In the genomic region with DNA sequence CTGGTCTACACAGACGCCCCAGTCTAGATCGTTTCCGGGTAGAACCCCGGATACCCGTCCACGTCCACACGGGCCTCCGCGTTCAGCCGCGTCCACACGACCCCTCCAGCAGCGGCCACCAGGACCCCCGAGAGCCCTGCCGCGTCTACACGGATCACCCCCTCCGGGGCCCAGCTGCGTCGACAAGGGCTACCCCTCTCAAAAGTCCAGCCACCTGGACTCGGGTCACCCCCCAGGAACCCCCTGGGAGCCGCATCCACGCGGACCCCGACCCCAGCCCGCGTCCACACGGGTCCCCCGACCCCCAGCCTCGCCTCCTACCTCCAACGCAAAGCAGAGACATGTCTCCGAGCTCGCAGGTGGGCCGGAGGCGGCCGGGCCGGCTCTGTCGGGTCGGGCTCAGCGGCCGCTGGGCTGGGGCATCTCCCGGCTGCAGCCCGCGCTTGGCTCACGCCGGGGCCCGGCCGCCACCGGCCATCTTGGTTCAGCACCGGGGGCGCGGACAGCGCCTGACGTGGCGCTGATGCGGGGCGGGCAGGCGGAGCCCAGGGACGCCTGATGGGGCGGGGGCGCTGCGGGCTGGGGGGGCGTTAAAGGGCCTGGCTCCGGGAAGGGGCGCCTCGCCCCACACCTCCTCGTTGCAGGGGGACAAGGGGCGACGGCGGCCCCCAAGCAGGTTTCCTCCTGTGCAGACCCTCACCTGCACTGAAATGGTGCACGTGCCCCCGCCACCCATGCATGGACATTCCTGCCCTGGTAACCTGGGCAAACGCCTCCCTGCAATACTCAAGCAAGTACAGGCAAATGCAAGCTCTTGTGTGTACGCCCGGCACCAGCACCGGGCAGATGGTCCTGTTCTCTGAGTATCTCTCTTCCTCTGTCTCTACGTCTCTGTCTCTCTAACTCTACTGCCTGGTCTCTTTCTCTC, we compare ENCODE assay signal across 1 cellular context.
TF ChIP-seq lines count a peak whose summit lies in the region.

TSS of gene UNC13A (minus strand) at position 498 of the 928 bp plus-strand sequence. CDS start at position 343, 155 bp downstream.

TF ChIP-seq in HepG2, 621 proteins besides CTCF, POLR2A, EP300 and RAD21 (continued from another document and continues in another):
- TF ChIP-seq ZNF512 (CRISPR knock-in tag; IDR thresholded peaks at IDR 0.05) = no peak
- TF ChIP-seq ZNF138 (CRISPR knock-in tag; IDR thresholded peaks at IDR 0.05; ENCODE audit: low read depth) = no peak
- no peak for TF ChIP-seq NR2C2 (CRISPR knock-in tag; IDR thresholded peaks at IDR 0.05; ENCODE audit: borderline replicate concordance)
- TF ChIP-seq HIVEP1 (CRISPR knock-in tag; IDR thresholded peaks at IDR 0.05) = no peak
- TF ChIP-seq SKI (IDR thresholded peaks at IDR 0.05; ENCODE audit: partially characterized antibody) = no peak
- no peak for TF ChIP-seq ZBTB7A (CRISPR knock-in tag; IDR thresholded peaks at IDR 0.05)
- no peak for TF ChIP-seq ZNF530 (CRISPR knock-in tag; IDR thresholded peaks at IDR 0.05; ENCODE audit: low read depth)
- TF ChIP-seq, protein P1, sequence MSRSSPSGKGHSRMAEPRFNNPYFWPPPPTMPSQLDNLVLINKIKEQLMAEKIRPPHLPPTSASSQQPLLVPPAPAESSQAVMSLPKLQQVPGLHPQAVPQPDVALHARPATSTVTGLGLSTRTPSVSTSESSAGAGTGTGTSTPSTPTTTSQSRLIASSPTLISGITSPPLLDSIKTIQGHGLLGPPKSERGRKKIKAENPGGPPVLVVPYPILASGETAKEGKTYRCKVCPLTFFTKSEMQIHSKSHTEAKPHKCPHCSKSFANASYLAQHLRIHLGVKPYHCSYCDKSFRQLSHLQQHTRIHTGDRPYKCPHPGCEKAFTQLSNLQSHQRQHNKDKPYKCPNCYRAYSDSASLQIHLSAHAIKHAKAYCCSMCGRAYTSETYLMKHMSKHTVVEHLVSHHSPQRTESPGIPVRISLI (CRISPR knock-in tag; IDR thresholded peaks at IDR 0.05; ENCODE audit: borderline replicate concordance) = no peak
- no peak for TF ChIP-seq ISX (CRISPR knock-in tag; conservative IDR thresholded peaks at IDR 0.05)
- no peak for TF ChIP-seq SIX1 (CRISPR knock-in tag; IDR thresholded peaks at IDR 0.05; ENCODE audit: borderline replicate concordance)
- TF ChIP-seq, protein P2, sequence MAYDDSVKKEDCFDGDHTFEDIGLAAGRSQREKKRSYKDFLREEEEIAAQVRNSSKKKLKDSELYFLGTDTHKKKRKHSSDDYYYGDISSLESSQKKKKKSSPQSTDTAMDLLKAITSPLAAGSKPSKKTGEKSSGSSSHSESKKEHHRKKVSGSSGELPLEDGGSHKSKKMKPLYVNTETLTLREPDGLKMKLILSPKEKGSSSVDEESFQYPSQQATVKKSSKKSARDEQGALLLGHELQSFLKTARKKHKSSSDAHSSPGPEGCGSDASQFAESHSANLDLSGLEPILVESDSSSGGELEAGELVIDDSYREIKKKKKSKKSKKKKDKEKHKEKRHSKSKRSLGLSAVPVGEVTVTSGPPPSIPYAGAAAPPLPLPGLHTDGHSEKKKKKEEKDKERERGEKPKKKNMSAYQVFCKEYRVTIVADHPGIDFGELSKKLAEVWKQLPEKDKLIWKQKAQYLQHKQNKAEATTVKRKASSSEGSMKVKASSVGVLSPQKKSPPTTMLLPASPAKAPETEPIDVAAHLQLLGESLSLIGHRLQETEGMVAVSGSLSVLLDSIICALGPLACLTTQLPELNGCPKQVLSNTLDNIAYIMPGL (CRISPR knock-in tag; IDR thresholded peaks at IDR 0.05; ENCODE audit: borderline replicate concordance in 1 of 2, low read depth in 1 of 2) = no peak
- no peak for TF ChIP-seq ZNF615 (CRISPR knock-in tag; IDR thresholded peaks at IDR 0.05; ENCODE audit: borderline replicate concordance)
- TF ChIP-seq PRPF4 (IDR thresholded peaks at IDR 0.05; ENCODE audit: low read depth, low read length, poor library complexity, severe bottlenecking) = no peak
- TF ChIP-seq MTA3 (CRISPR knock-in tag; IDR thresholded peaks at IDR 0.05) = no peak
- TF ChIP-seq SRSF1 (optimal IDR thresholded peaks at IDR 0.05; ENCODE audit: low read depth, low read length) = no peak
- no peak for TF ChIP-seq PAWR (CRISPR knock-in tag; IDR thresholded peaks at IDR 0.05; ENCODE audit: borderline replicate concordance)
- no peak for TF ChIP-seq ISL2 (CRISPR knock-in tag; IDR thresholded peaks at IDR 0.05)
- no peak; the same call in 1 of the 2 replicates for TF ChIP-seq ZNF430 (CRISPR knock-in tag; IDR thresholded peaks at IDR 0.05)
- TF ChIP-seq ZKSCAN8 (CRISPR knock-in tag; IDR thresholded peaks at IDR 0.05; ENCODE audit: borderline replicate concordance) = no peak
- no peak for TF ChIP-seq ZNF674 (CRISPR knock-in tag; IDR thresholded peaks at IDR 0.05; ENCODE audit: low read depth)
- TF ChIP-seq CBX5 (CRISPR knock-in tag; IDR thresholded peaks at IDR 0.05; ENCODE audit: borderline replicate concordance) = no peak
- TF ChIP-seq SALL2 (CRISPR knock-in tag; IDR thresholded peaks at IDR 0.05) = no peak
- no peak for TF ChIP-seq TFDP1 (CRISPR knock-in tag; IDR thresholded peaks at IDR 0.05; ENCODE audit: borderline replicate concordance)
- no peak for TF ChIP-seq POLR2G (IDR thresholded peaks at IDR 0.05; ENCODE audit: low read depth, low read length)
- no peak for TF ChIP-seq ZNF503 (CRISPR knock-in tag; IDR thresholded peaks at IDR 0.05)
- peak; percentile 45; the same call in 1 of the 2 replicates for TF ChIP-seq IRX3 (CRISPR knock-in tag; IDR thresholded peaks at IDR 0.05; ENCODE audit: borderline replicate concordance, low read depth)
- TF ChIP-seq ZFP36L1 (CRISPR knock-in tag; IDR thresholded peaks at IDR 0.05) = 0 out of 2 replicates have a peak, but pooled peaks have one; percentile 23
- TF ChIP-seq ZIK1 (CRISPR knock-in tag; IDR thresholded peaks at IDR 0.05; ENCODE audit: borderline replicate concordance, low read depth) = no peak
- no peak for TF ChIP-seq ZNF7 (CRISPR knock-in tag; IDR thresholded peaks at IDR 0.05)
- no peak for TF ChIP-seq MAFK (conservative IDR thresholded peaks at IDR 0.05 in 1 of 2, IDR thresholded peaks at IDR 0.05 in 1 of 2; ENCODE audit: low read length in 2 of 2)
- TF ChIP-seq ELF3 (CRISPR knock-in tag; IDR thresholded peaks at IDR 0.05) = no peak
- TF ChIP-seq, protein P3, sequence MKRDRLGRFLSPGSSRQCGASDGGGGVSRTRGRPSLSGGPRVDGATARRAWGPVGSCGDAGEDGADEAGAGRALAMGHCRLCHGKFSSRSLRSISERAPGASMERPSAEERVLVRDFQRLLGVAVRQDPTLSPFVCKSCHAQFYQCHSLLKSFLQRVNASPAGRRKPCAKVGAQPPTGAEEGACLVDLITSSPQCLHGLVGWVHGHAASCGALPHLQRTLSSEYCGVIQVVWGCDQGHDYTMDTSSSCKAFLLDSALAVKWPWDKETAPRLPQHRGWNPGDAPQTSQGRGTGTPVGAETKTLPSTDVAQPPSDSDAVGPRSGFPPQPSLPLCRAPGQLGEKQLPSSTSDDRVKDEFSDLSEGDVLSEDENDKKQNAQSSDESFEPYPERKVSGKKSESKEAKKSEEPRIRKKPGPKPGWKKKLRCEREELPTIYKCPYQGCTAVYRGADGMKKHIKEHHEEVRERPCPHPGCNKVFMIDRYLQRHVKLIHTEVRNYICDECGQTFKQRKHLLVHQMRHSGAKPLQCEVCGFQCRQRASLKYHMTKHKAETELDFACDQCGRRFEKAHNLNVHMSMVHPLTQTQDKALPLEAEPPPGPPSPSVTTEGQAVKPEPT (CRISPR knock-in tag; IDR thresholded peaks at IDR 0.05; ENCODE audit: low read depth) = no peak
- TF ChIP-seq ARNT2 (CRISPR knock-in tag; IDR thresholded peaks at IDR 0.05; ENCODE audit: low read depth) = peak; percentile 62; the same call in 1 of the 2 replicates
- no peak for TF ChIP-seq KDM6A (CRISPR knock-in tag; IDR thresholded peaks at IDR 0.05; ENCODE audit: low read depth)
- no peak for TF ChIP-seq ELF1 (CRISPR knock-in tag; IDR thresholded peaks at IDR 0.05)
- TF ChIP-seq POLR2AphosphoS2 (IDR thresholded peaks at IDR 0.05; ENCODE audit: low read depth, low read length) = no peak
- TF ChIP-seq, protein P4, sequence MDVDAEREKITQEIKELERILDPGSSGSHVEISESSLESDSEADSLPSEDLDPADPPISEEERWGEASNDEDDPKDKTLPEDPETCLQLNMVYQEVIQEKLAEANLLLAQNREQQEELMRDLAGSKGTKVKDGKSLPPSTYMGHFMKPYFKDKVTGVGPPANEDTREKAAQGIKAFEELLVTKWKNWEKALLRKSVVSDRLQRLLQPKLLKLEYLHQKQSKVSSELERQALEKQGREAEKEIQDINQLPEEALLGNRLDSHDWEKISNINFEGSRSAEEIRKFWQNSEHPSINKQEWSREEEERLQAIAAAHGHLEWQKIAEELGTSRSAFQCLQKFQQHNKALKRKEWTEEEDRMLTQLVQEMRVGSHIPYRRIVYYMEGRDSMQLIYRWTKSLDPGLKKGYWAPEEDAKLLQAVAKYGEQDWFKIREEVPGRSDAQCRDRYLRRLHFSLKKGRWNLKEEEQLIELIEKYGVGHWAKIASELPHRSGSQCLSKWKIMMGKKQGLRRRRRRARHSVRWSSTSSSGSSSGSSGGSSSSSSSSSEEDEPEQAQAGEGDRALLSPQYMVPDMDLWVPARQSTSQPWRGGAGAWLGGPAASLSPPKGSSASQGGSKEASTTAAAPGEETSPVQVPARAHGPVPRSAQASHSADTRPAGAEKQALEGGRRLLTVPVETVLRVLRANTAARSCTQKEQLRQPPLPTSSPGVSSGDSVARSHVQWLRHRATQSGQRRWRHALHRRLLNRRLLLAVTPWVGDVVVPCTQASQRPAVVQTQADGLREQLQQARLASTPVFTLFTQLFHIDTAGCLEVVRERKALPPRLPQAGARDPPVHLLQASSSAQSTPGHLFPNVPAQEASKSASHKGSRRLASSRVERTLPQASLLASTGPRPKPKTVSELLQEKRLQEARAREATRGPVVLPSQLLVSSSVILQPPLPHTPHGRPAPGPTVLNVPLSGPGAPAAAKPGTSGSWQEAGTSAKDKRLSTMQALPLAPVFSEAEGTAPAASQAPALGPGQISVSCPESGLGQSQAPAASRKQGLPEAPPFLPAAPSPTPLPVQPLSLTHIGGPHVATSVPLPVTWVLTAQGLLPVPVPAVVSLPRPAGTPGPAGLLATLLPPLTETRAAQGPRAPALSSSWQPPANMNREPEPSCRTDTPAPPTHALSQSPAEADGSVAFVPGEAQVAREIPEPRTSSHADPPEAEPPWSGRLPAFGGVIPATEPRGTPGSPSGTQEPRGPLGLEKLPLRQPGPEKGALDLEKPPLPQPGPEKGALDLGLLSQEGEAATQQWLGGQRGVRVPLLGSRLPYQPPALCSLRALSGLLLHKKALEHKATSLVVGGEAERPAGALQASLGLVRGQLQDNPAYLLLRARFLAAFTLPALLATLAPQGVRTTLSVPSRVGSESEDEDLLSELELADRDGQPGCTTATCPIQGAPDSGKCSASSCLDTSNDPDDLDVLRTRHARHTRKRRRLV (CRISPR knock-in tag; IDR thresholded peaks at IDR 0.05) = no peak
- TF ChIP-seq ZNF101 (CRISPR knock-in tag; IDR thresholded peaks at IDR 0.05; ENCODE audit: borderline replicate concordance, low read depth) = no peak
- no peak for TF ChIP-seq RFX5 (IDR thresholded peaks at IDR 0.05; ENCODE audit: low read depth, low read length)
- no peak for TF ChIP-seq ZNF337 (CRISPR knock-in tag; IDR thresholded peaks at IDR 0.05; ENCODE audit: borderline replicate concordance, low read depth)
- no peak for TF ChIP-seq CSRNP1 (CRISPR knock-in tag; IDR thresholded peaks at IDR 0.05)
- no peak for TF ChIP-seq ZBTB21 (CRISPR knock-in tag; IDR thresholded peaks at IDR 0.05)
- TF ChIP-seq SYNCRIP (IDR thresholded peaks at IDR 0.05; ENCODE audit: insufficient read depth, low read depth, low read length) = no peak
